In the genomic region with DNA sequence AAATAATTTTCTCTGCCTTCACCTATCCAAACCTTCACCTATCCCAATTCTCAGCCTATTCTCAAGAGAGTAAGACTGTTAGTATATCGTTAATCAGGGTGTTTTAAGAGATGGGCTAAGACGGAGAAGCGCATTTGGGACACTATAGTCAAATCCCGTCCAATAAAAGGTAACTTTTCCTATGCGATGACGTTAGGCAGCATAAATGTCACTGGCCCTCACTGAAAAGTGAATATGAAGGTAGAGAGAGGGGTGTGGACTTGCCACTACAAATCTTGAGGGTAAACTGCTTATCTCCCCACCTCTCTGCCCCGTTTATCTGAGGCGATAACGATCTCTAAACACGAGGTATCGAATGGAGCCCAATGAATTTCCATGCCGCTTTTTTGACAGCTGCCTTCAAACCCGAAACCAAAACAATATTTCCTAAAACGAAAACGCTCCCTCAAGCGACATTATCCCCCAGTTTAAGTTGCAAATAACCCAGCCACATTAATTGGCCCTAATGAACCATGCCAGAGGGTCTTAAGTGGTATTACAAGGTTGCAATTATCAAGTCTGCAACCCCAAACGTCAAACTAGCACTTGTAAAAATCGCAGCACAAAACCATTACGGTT, we compare ENCODE assay signal across 8 cellular contexts. TPM values are rescaled to one million over a fixed set of nuclear protein-coding genes. Genes with fewer than 3 reads are reported as not detected.
DNase-seq lines count a peak whose midpoint lies in the region; ATAC-seq and TF ChIP-seq lines count a peak whose summit lies in the region.

No MANE protein-coding gene starts in this region.

- H2AFZ ChIP-seq in ACC112 (ENCODE audit: low read length, unreplicated experiment) (no peak overlapping the region), H9 (ENCODE audit: low read length) (no peak overlapping the region)

- no peak overlapping the region for H3K56ac ChIP-seq in H9 (ENCODE audit: insufficient read length, low read depth, low read length)

- no CpG with 5 or more reads among the region's 19 CpGs for WGBS in H9 (ENCODE audit: extremely low coverage, insufficient read length, low lambda C conversion rate)

- H3K27me3 Mint-ChIP-seq in H9 (ENCODE audit: low read depth) = peaks cover 24% of the 10 kb centered on the region

- H3K18ac ChIP-seq in H9 (ENCODE audit: insufficient read length, low read depth, low read length) = no peak overlapping the region

- ATAC-seq in activated naive CD4-positive, alpha-beta T cell treated with anti-CD3 and anti-CD28 coated beads, Interleukin-2, amount 50 U/mL, for 72 hours = no peak
- no peak for ATAC-seq in stimulated activated effector memory CD8-positive, alpha-beta T cell treated with anti-CD3 and anti-CD28 coated beads, Interleukin-12 subunit alpha, Interleukin-12 subunit beta, amount 100 ng/mL, for 72 hours
- ATAC-seq in HG02642 (IDR thresholded peaks at IDR 0.05; ENCODE audit: poor library complexity, unreplicated experiment) = no peak
- ATAC-seq in GM18519 (IDR thresholded peaks at IDR 0.05; ENCODE audit: low FRiP score, unreplicated experiment) = no peak

- H4K5ac ChIP-seq in H9 (ENCODE audit: insufficient read length, low read depth, low read length) = no peak overlapping the region

- H2BK5ac ChIP-seq in H9 (ENCODE audit: insufficient read length, low read length) = no peak overlapping the region

- no peak for TF ChIP-seq CTCF in H9 (conservative IDR thresholded peaks at IDR 0.05)

- no peak overlapping the region for H3K27ac Mint-ChIP-seq in H9
- peak overlapping the region; percentile 72 to 99 for H3K27ac Mint-ChIP-seq in activated naive CD4-positive, alpha-beta T cell treated with anti-CD3 and anti-CD28 coated beads, Interleukin-2, amount 50 U/mL, for 72 hours
- peak overlapping the region; percentile 99 for H3K27ac Mint-ChIP-seq in stimulated activated effector memory CD8-positive, alpha-beta T cell treated with anti-CD3 and anti-CD28 coated beads, Interleukin-12 subunit alpha, Interleukin-12 subunit beta, amount 100 ng/mL, for 72 hours

- H4K8ac ChIP-seq in H9 (replicated peaks; ENCODE audit: insufficient read length, low read depth, low read length) = no peak overlapping the region

- H3K4me3 Mint-ChIP-seq in H9 = peak overlapping the region; percentile 82 to 84
- peak overlapping the region; percentile 83 for H3K4me3 Mint-ChIP-seq in stimulated activated effector memory CD8-positive, alpha-beta T cell treated with anti-CD3 and anti-CD28 coated beads, Interleukin-12 subunit alpha, Interleukin-12 subunit beta, amount 100 ng/mL, for 72 hours

- H2BK12ac ChIP-seq in H9 (ENCODE audit: insufficient read length, low read depth, low read length) = no peak overlapping the region

- H3T11ph ChIP-seq in H9 (ENCODE audit: low read length) = no peak overlapping the region

- H3K4me2 ChIP-seq in H9 (ENCODE audit: insufficient read depth, insufficient read length, low read length) = peak overlapping the region; percentile 91

- H3K23me2 ChIP-seq in H9 (ENCODE audit: insufficient read length, low read depth, low read length, poor library complexity, severe bottlenecking) = peaks cover 23% of the 10 kb centered on the region

- H2AK5ac ChIP-seq in H9 (ENCODE audit: insufficient read length, low read length) = no peak overlapping the region

- no peak overlapping the region for H2BK120ac ChIP-seq in H9 (ENCODE audit: low read depth, low read length, poor library complexity, severe bottlenecking)

- H3K9ac ChIP-seq in H9 (ENCODE audit: extremely low read depth, insufficient read length, low read length) = no peak overlapping the region

- no peaks in the 10 kb centered on the region for H3K79me1 ChIP-seq in H9 (ENCODE audit: insufficient read depth, low read depth, low read length, poor library complexity, severe bottlenecking)

- H3K4me1 Mint-ChIP-seq in H9 = peaks cover 51 to 52% of the 10 kb centered on the region in 2 experiments
- H3K4me1 Mint-ChIP-seq in stimulated activated effector memory CD8-positive, alpha-beta T cell treated with anti-CD3 and anti-CD28 coated beads, Interleukin-12 subunit alpha, Interleukin-12 subunit beta, amount 100 ng/mL, for 72 hours = peaks cover 37% of the 10 kb centered on the region

- no peak overlapping the region for H3K14ac ChIP-seq in H9 (ENCODE audit: insufficient read depth, low read length)

- no peak overlapping the region for H3K4ac ChIP-seq in H9 (ENCODE audit: low read depth, low read length)

- H4K91ac ChIP-seq in H9 (ENCODE audit: insufficient read length, low read depth, low read length) = no peak overlapping the region

- H3K79me2 ChIP-seq in ACC112 (ENCODE audit: control insufficient read depth, insufficient read depth, low read length, unreplicated experiment) (peaks cover 66% of the 10 kb centered on the region), H9 (ENCODE audit: insufficient read depth, low read length) (no peaks in the 10 kb centered on the region)

- no peaks in the 10 kb centered on the region for H4K20me1 ChIP-seq in H9 (ENCODE audit: control insufficient read depth, insufficient read depth, insufficient read length)

- H2BK20ac ChIP-seq in H9 (ENCODE audit: low read depth, low read length, poor library complexity, severe bottlenecking) = no peak overlapping the region

- peaks cover 0 to 12% (median 0%) of the 10 kb centered on the region in 3 experiments; a peak in 3 of 7 replicates for H3K36me3 Mint-ChIP-seq in H9 (ENCODE audit: insufficient read depth in 1 of 3, low read depth in 3 of 3)
- peaks cover 37 to 43% of the 10 kb centered on the region in 2 donors for H3K36me3 Mint-ChIP-seq in activated naive CD4-positive, alpha-beta T cell treated with anti-CD3 and anti-CD28 coated beads, Interleukin-2, amount 50 U/mL, for 72 hours
- peaks cover 67% of the 10 kb centered on the region for H3K36me3 Mint-ChIP-seq in stimulated activated effector memory CD8-positive, alpha-beta T cell treated with anti-CD3 and anti-CD28 coated beads, Interleukin-12 subunit alpha, Interleukin-12 subunit beta, amount 100 ng/mL, for 72 hours

- H3K36me3 ChIP-seq in ACC112 (ENCODE audit: insufficient read depth, low read length) = no peaks in the 10 kb centered on the region

- H2BK15ac ChIP-seq in H9 (ENCODE audit: low read depth, low read length) = no peak overlapping the region

- no peaks in the 10 kb centered on the region for H3K9me3 ChIP-seq in H9 (ENCODE audit: control insufficient read depth, low read depth, low read length)
- H3K9me3 ChIP-seq in iPS-18c (ENCODE audit: control insufficient read depth, insufficient read depth, low read length) = no peaks in the 10 kb centered on the region

- H3K27ac ChIP-seq in ACC112 (ENCODE audit: low read depth, low read length) (peak overlapping the region; percentile 88; the same call in 1 of the 2 replicates), H9 (ENCODE audit: insufficient read length, low read depth, low read length) (no peak overlapping the region)

- H3K23ac ChIP-seq in H9 (ENCODE audit: insufficient read length, low read depth, low read length) = no peak overlapping the region

- H3K4me1 ChIP-seq in ACC112 (ENCODE audit: control insufficient read depth, insufficient read depth, low read length, unreplicated experiment) (no peaks in the 10 kb centered on the region), H9 (ENCODE audit: insufficient read depth, low read length) (peaks cover 8% of the 10 kb centered on the region)

- no peak for DNase-seq in H9
- no peak for DNase-seq in activated naive CD4-positive, alpha-beta T cell treated with anti-CD3 and anti-CD28 coated beads, Interleukin-2, amount 50 U/mL, for 72 hours (ENCODE audit: low spot score in 2 of 2)
- no peak for DNase-seq in stimulated activated effector memory CD8-positive, alpha-beta T cell treated with anti-CD3 and anti-CD28 coated beads, Interleukin-12 subunit alpha, Interleukin-12 subunit beta, amount 100 ng/mL, for 72 hours (ENCODE audit: low spot score in 2 of 2)
- no peak for DNase-seq in activated CD4-positive, CD25-positive, alpha-beta regulatory T cell (lab: John Stamatoyannopoulos, UW)

- H3K9me3 Mint-ChIP-seq in H9 = no peaks in the 10 kb centered on the region
- H3K9me3 Mint-ChIP-seq in activated naive CD4-positive, alpha-beta T cell treated with anti-CD3 and anti-CD28 coated beads, Interleukin-2, amount 50 U/mL, for 72 hours = no peaks in the 10 kb centered on the region
- H3K9me3 Mint-ChIP-seq in stimulated activated effector memory CD8-positive, alpha-beta T cell treated with anti-CD3 and anti-CD28 coated beads, Interleukin-12 subunit alpha, Interleukin-12 subunit beta, amount 100 ng/mL, for 72 hours = no peaks in the 10 kb centered on the region

- H3K4me3 ChIP-seq in ACC112 (ENCODE audit: low read depth, low read length) (peak overlapping the region; percentile 89), iPS-18c (ENCODE audit: insufficient read depth, low read depth, low read length) (peak overlapping the region; percentile 83)

- H3K27me3 ChIP-seq in ACC112 (ENCODE audit: insufficient read depth, low read length) = no peaks in the 10 kb centered on the region
- peaks cover 10% of the 10 kb centered on the region; the same call in 1 of the 2 replicates for H3K27me3 ChIP-seq in H9 (ENCODE audit: insufficient read depth, low read length)

RNA-seq across cellular contexts. Expression of gene NR3C1, which starts 1.5 kb away (rescaled TPM):
- 26.5 and 31.4 TPM in 2 replicates for total RNA-seq in H9 (2021)
- total RNA-seq in activated naive CD4-positive, alpha-beta T cell treated with anti-CD3 and anti-CD28 coated beads, Interleukin-2, amount 50 U/mL, for 72 hours = 10 to 100 TPM; 39.5 to 43.6 TPM

Comparison
In these comparisons a context has a peak if more than half of its experiments do, and no peak if none do; other contexts are left out.
1. H3K27ac Mint-ChIP-seq: peak in activated naive CD4-positive, alpha-beta T cell treated with anti-CD3 and anti-CD28 coated beads, Interleukin-2, amount 50 U/mL, for 72 hours (2 of 2) and stimulated activated effector memory CD8-positive, alpha-beta T cell treated with anti-CD3 and anti-CD28 coated beads, Interleukin-12 subunit alpha, Interleukin-12 subunit beta, amount 100 ng/mL, for 72 hours (single experiment); none in H9 (0 of 3).